ENCODE assay signal across 36 cellular contexts in the genomic region with DNA sequence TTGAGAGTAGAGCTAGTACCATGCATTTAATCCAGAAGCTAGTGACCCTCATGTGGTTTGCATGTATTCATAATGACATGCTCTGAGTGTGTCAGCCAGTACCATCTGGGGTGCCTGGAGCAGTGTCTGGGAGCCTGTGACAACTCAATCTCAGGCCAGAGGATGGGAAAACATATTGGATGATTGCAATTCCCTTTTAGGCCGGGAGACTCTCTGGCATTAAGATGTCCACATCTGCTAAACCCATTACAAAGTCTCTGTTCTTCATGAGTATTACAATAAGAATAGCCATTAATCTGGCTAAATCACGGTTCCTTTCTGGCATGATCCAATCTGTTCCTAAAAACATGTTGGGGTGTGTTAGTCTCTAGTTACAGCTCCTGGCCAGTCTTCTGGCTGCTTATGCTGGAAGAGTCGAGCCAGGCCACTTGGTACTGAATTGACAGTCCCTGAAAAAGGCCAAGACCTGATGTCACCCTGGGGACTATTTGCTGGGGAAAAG.
DNase-seq lines count a peak whose midpoint lies in the region; ATAC-seq, FAIRE-seq and TF ChIP-seq lines count a peak whose summit lies in the region.
"Had no signal": no experiment of that assay in that cellular context is flagged by ENCODE, and none has a peak within 500 bp of the region (broad histone marks: within the 10 kb centered on the region; RNA-seq: fewer than 3 reads in every experiment).

No MANE protein-coding gene starts in this region.

- H3K4me3 ChIP-seq in left ventricle myocardium inferior: no peak overlapping the region
- H3K4me3 ChIP-seq: hepatocyte, pancreas, smooth muscle cell, suprapubic skin, upper lobe of left lung had no signal

- intact Hi-C loops in activated naive CD4-positive, alpha-beta T cell treated with anti-CD3 and anti-CD28 coated beads for 36 hours (cut with micrococcal nuclease): no loop called here
- intact Hi-C loops in left ventricle myocardium inferior (cut with micrococcal nuclease): no loop called here
- intact Hi-C loops in activated CD8-positive, alpha-beta T cell treated with anti-CD3 and anti-CD28 coated beads for 36 hours (cut with micrococcal nuclease): no loop called here

- peak overlapping the region; percentile 55 for H3K27ac ChIP-seq in left ventricle myocardium inferior (replicated peaks)
- H3K27ac ChIP-seq: hepatocyte, pancreas, suprapubic skin, upper lobe of left lung, VCaP had no signal

- H3K4me1 ChIP-seq in left ventricle myocardium inferior: peaks cover 28% of the 10 kb centered on the region
- H3K4me1 ChIP-seq: upper lobe of left lung had no signal

- TF ChIP-seq CTCF in brain (conservative IDR thresholded peaks at IDR 0.05) (no peak), left ventricle myocardium inferior (IDR thresholded peaks at IDR 0.05; ENCODE audit: borderline replicate concordance) (peak; percentile 29)
- TF ChIP-seq CTCF in activated CD8-positive, alpha-beta T cell treated with anti-CD3 and anti-CD28 coated beads for 36 hours (IDR thresholded peaks at IDR 0.05): no peak

- no peaks in the 10 kb centered on the region for H3K9me3 Mint-ChIP-seq in activated naive CD4-positive, alpha-beta T cell treated with anti-CD3 and anti-CD28 coated beads, Interleukin-2, amount 10 ng/mL, durations not matched to agents 7 days and 5 days
- H3K9me3 Mint-ChIP-seq in activated naive CD4-positive, alpha-beta T cell treated with anti-CD3 and anti-CD28 coated beads for 36 hours: no peaks in the 10 kb centered on the region
- no peaks in the 10 kb centered on the region for H3K9me3 Mint-ChIP-seq in brain
- no peaks in the 10 kb centered on the region for H3K9me3 Mint-ChIP-seq in activated CD8-positive, alpha-beta T cell treated with anti-CD3 and anti-CD28 coated beads for 36 hours
- no peaks in the 10 kb centered on the region for H3K9me3 Mint-ChIP-seq in naive thymus-derived CD8-positive, alpha-beta T cell
- H3K9me3 Mint-ChIP-seq: HFFc6, neural crest cell had no signal

- no peaks in the 10 kb centered on the region for H3K27me3 ChIP-seq in left ventricle myocardium inferior (ENCODE audit: low read depth)
- H3K27me3 ChIP-seq: hepatocyte, pancreas, suprapubic skin, upper lobe of left lung had no signal

- H3K4me1 Mint-ChIP-seq in activated naive CD4-positive, alpha-beta T cell treated with anti-CD3 and anti-CD28 coated beads, Interleukin-2, amount 10 ng/mL, durations not matched to agents 7 days and 5 days: no peaks in the 10 kb centered on the region
- no peaks in the 10 kb centered on the region for H3K4me1 Mint-ChIP-seq in activated naive CD4-positive, alpha-beta T cell treated with anti-CD3 and anti-CD28 coated beads for 36 hours (ENCODE audit: low read depth)
- H3K4me1 Mint-ChIP-seq in brain: peaks cover 64% of the 10 kb centered on the region
- H3K4me1 Mint-ChIP-seq in activated CD8-positive, alpha-beta T cell treated with anti-CD3 and anti-CD28 coated beads for 36 hours (ENCODE audit: low read depth): no peaks in the 10 kb centered on the region
- H3K4me1 Mint-ChIP-seq in naive thymus-derived CD8-positive, alpha-beta T cell: no peaks in the 10 kb centered on the region
- H3K4me1 Mint-ChIP-seq: neural crest cell had no signal

- H3K27me3 Mint-ChIP-seq in activated naive CD4-positive, alpha-beta T cell treated with anti-CD3 and anti-CD28 coated beads, Interleukin-2, amount 10 ng/mL, durations not matched to agents 7 days and 5 days: peaks cover 8% of the 10 kb centered on the region
- peaks cover 2% of the 10 kb centered on the region for H3K27me3 Mint-ChIP-seq in activated naive CD4-positive, alpha-beta T cell treated with anti-CD3 and anti-CD28 coated beads for 36 hours (ENCODE audit: low read depth)
- peaks cover 2% of the 10 kb centered on the region for H3K27me3 Mint-ChIP-seq in brain
- H3K27me3 Mint-ChIP-seq in activated CD8-positive, alpha-beta T cell treated with anti-CD3 and anti-CD28 coated beads for 36 hours: peaks cover 4% of the 10 kb centered on the region
- H3K27me3 Mint-ChIP-seq in naive thymus-derived CD8-positive, alpha-beta T cell: peaks cover 0 to 5% (median 0%) of the 10 kb centered on the region in 5 donors

- DNase-seq in activated naive CD4-positive, alpha-beta T cell treated with anti-CD3 and anti-CD28 coated beads, Interleukin-2, amount 10 ng/mL, durations not matched to agents 7 days and 5 days: no peak
- no peak for DNase-seq in activated naive CD4-positive, alpha-beta T cell treated with anti-CD3 and anti-CD28 coated beads for 36 hours
- DNase-seq in left ventricle myocardium inferior (no peak), epidermal melanocyte (ENCODE audit: insufficient read length, low spot score) (no peak), HTR-8/SVneo (ENCODE audit: insufficient read length, low spot score) (no peak)
- no peak for DNase-seq in activated CD8-positive, alpha-beta T cell treated with anti-CD3 and anti-CD28 coated beads for 36 hours
- DNase-seq in naive thymus-derived CD8-positive, alpha-beta T cell: no peak
- DNase-seq: 8988T; activated CD4-positive, alpha-beta T cell treated with anti-CD3 and anti-CD28 coated beads for 4 hours; activated effector memory CD4-positive, alpha-beta T cell treated with Interleukin-2 at 50 U/mL for 16 hours; activated T-cell treated with anti-CD3 and anti-CD28 coated beads, Interleukin-2, amount 50 U/mL, for 1 hour; central memory CD4-positive, alpha-beta T cell; cortex of kidney; DND-41; effector memory CD4-positive, alpha-beta T cell; erythroblast; HFFc6; KBM-7; left colon; NCI-H1092 treated with DMSO at 0.1 percent for 48 hours; NCI-H187; NCI-H526; pancreas; retina; SIG-M5; stimulated activated naive CD4-positive, alpha-beta T cell treated with Interleukin-2 at 50 U/mL for 16 hours; T1000; upper lobe of left lung had no signal

- no peaks in the 10 kb centered on the region for H3K36me3 Mint-ChIP-seq in activated naive CD4-positive, alpha-beta T cell treated with anti-CD3 and anti-CD28 coated beads, Interleukin-2, amount 10 ng/mL, durations not matched to agents 7 days and 5 days
- H3K36me3 Mint-ChIP-seq in activated naive CD4-positive, alpha-beta T cell treated with anti-CD3 and anti-CD28 coated beads for 36 hours (ENCODE audit: low read depth): no peaks in the 10 kb centered on the region
- H3K36me3 Mint-ChIP-seq in brain: no peaks in the 10 kb centered on the region
- no peaks in the 10 kb centered on the region for H3K36me3 Mint-ChIP-seq in activated CD8-positive, alpha-beta T cell treated with anti-CD3 and anti-CD28 coated beads for 36 hours (ENCODE audit: low read depth)
- no peaks in the 10 kb centered on the region for H3K36me3 Mint-ChIP-seq in naive thymus-derived CD8-positive, alpha-beta T cell

- no peak for ATAC-seq in activated CD8-positive, alpha-beta T cell treated with anti-CD3 and anti-CD28 coated beads for 36 hours
- ATAC-seq in naive thymus-derived CD8-positive, alpha-beta T cell: no peak
- ATAC-seq: left colon, Panc1, pancreas had no signal

- POLR2A ChIA-PET in activated CD8-positive, alpha-beta T cell treated with anti-CD3 and anti-CD28 coated beads for 36 hours (lab: Charles Lee): no interaction called here
- POLR2A ChIA-PET in naive thymus-derived CD8-positive, alpha-beta T cell (lab: Charles Lee): no interaction called here

- H3K9me3 ChIP-seq in left ventricle myocardium inferior (replicated peaks): no peaks in the 10 kb centered on the region
- H3K9me3 ChIP-seq: pancreas, suprapubic skin, upper lobe of left lung had no signal

- H3K36me3 ChIP-seq in left ventricle myocardium inferior: no peaks in the 10 kb centered on the region
- H3K36me3 ChIP-seq: pancreas, suprapubic skin, upper lobe of left lung had no signal

- CTCF ChIA-PET in activated naive CD4-positive, alpha-beta T cell treated with anti-CD3 and anti-CD28 coated beads, Interleukin-2, amount 10 ng/mL, durations not matched to agents 7 days and 5 days (lab: Charles Lee): no interaction called here
- CTCF ChIA-PET in activated naive CD4-positive, alpha-beta T cell treated with anti-CD3 and anti-CD28 coated beads for 36 hours (lab: Charles Lee): no interaction called here
- CTCF ChIA-PET in activated CD8-positive, alpha-beta T cell treated with anti-CD3 and anti-CD28 coated beads for 36 hours (lab: Charles Lee): no interaction called here

- no peak overlapping the region for H3K4me3 Mint-ChIP-seq in activated naive CD4-positive, alpha-beta T cell treated with anti-CD3 and anti-CD28 coated beads, Interleukin-2, amount 10 ng/mL, durations not matched to agents 7 days and 5 days
- no peak overlapping the region for H3K4me3 Mint-ChIP-seq in activated naive CD4-positive, alpha-beta T cell treated with anti-CD3 and anti-CD28 coated beads for 36 hours
- H3K4me3 Mint-ChIP-seq in brain: peak overlapping the region in 1 of 5 experiments; percentile 15
- H3K4me3 Mint-ChIP-seq in activated CD8-positive, alpha-beta T cell treated with anti-CD3 and anti-CD28 coated beads for 36 hours: no peak overlapping the region
- no peak overlapping the region for H3K4me3 Mint-ChIP-seq in naive thymus-derived CD8-positive, alpha-beta T cell
- H3K4me3 Mint-ChIP-seq: HFFc6, neural crest cell had no signal

- no peak for FAIRE-seq in HTR-8/SVneo (lab: Jason Lieb, UNC)
- FAIRE-seq: H1, pancreas had no signal

- H3K27ac Mint-ChIP-seq in activated naive CD4-positive, alpha-beta T cell treated with anti-CD3 and anti-CD28 coated beads, Interleukin-2, amount 10 ng/mL, durations not matched to agents 7 days and 5 days: peak overlapping the region; percentile 42
- H3K27ac Mint-ChIP-seq in activated naive CD4-positive, alpha-beta T cell treated with anti-CD3 and anti-CD28 coated beads for 36 hours: no peak overlapping the region
- H3K27ac Mint-ChIP-seq in brain: peak overlapping the region; percentile 6 to 82 (median 53)
- no peak overlapping the region for H3K27ac Mint-ChIP-seq in activated CD8-positive, alpha-beta T cell treated with anti-CD3 and anti-CD28 coated beads for 36 hours
- H3K27ac Mint-ChIP-seq in naive thymus-derived CD8-positive, alpha-beta T cell: no peak overlapping the region
- H3K27ac Mint-ChIP-seq: HFFc6 had no signal

Comparison
In these comparisons a context has a peak if more than half of its experiments do, and no peak if none do; other contexts are left out.
1. H3K27ac Mint-ChIP-seq: peak in activated naive CD4-positive, alpha-beta T cell treated with anti-CD3 and anti-CD28 coated beads, Interleukin-2, amount 10 ng/mL, durations not matched to agents 7 days and 5 days (single experiment) and brain (5 of 5); none in activated naive CD4-positive, alpha-beta T cell treated with anti-CD3 and anti-CD28 coated beads for 36 hours (single experiment), activated CD8-positive, alpha-beta T cell treated with anti-CD3 and anti-CD28 coated beads for 36 hours (single experiment) and naive thymus-derived CD8-positive, alpha-beta T cell (0 of 10).